Comparison of ENCODE assay signal across 9 cellular contexts in the genomic region with DNA sequence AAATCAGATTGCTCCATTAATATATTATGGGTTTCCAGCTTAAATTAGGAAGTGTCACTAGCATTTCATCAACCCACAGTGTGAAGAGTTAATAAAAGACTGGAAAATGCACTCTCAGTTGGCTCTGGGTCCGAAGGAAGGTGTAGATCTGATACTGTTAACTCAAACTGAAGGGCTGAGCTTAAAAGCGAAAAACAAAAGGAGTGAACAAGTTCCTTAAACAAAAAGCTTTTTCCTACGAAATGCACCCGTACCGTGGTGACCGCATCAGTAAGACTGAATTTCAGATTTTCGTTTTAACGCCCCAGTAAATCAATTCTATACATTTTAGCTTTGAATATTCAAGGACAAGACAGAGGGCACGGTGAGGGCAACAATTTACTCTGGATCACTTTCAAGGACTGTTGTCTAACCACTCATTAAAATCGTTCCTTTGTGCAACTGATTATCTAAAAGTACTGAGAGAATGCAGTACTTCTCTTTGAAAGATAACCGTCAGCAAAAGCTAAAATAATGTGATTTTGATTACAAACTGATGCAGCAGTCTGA. TPM values are rescaled to one million over a fixed set of nuclear protein-coding genes. Genes with fewer than 3 reads are reported as not detected.
DNase-seq lines count a peak whose midpoint lies in the region; ATAC-seq and TF ChIP-seq lines count a peak whose summit lies in the region.
"Had no signal": no experiment of that assay in that cellular context is flagged by ENCODE, and none has a peak within 500 bp of the region (broad histone marks: within the 10 kb centered on the region; RNA-seq: fewer than 3 reads in every experiment).

No MANE protein-coding gene starts in this region.

- intact Hi-C loops in Right ventricle myocardium superior (cut with DNase I), result no loop called here
- intact Hi-C loops in CD4-positive, alpha-beta memory T cell (cut with micrococcal nuclease), result loop anchor here (5.0 kb wide), 7 partner anchors 100 to 1785 kb away; partner anchors contain the start of genes ARSB, JMY, MTX3 and SCAMP1

- H3K27me3 Mint-ChIP-seq in activated naive CD8-positive, alpha-beta T cell treated with anti-CD3 and anti-CD28 coated beads, Interleukin-2, amount 50 U/mL, for 24 hours, result peaks cover 11% of the 10 kb centered on the region
- H3K27me3 Mint-ChIP-seq in CD4-positive, alpha-beta memory T cell, result peaks cover 21% of the 10 kb centered on the region in 2 donors

- CTCF ChIA-PET in CD4-positive, alpha-beta memory T cell (lab: Charles Lee; ENCODE audit: partially characterized antibody), result interaction anchor here (1.2 kb wide), 1 partner anchor 18 kb away, joined by 3 read pairs; no protein-coding TSS in a partner anchor

- H3K4me3 ChIP-seq in cardiac muscle cell (peak overlapping the region; percentile 69), urinary bladder (ENCODE audit: low read depth, low read length) (peak overlapping the region; percentile 74)
- no peak overlapping the region for H3K4me3 ChIP-seq in CD4-positive, alpha-beta memory T cell (ENCODE audit: low read length in 2 of 2)

- peaks cover 31% of the 10 kb centered on the region for H3K4me1 ChIP-seq in cardiac muscle cell (ENCODE audit: low read depth)
- no peaks in the 10 kb centered on the region for H3K4me1 ChIP-seq in urinary bladder (ENCODE audit: insufficient read depth)
- H3K4me1 ChIP-seq in CD4-positive, alpha-beta memory T cell (ENCODE audit: insufficient read depth, low read length), result peaks cover 18% of the 10 kb centered on the region

- no peak for TF ChIP-seq CTCF in cardiac muscle cell (IDR thresholded peaks at IDR 0.05; ENCODE audit: low read depth, low read length)

- no peak overlapping the region for H3K27ac Mint-ChIP-seq in activated naive CD8-positive, alpha-beta T cell treated with anti-CD3 and anti-CD28 coated beads, Interleukin-2, amount 50 U/mL, for 24 hours
- H3K27ac Mint-ChIP-seq in CD4-positive, alpha-beta memory T cell, result peak overlapping the region in 1 of 7 donors; percentile 80

- POLR2A ChIA-PET in CD4-positive, alpha-beta memory T cell (lab: Charles Lee; ENCODE audit: partially characterized antibody), result no interaction called here

- H3K27me3 ChIP-seq in cardiac muscle cell, result no peaks in the 10 kb centered on the region
- H3K27me3 ChIP-seq in CD4-positive, alpha-beta memory T cell (ENCODE audit: insufficient read depth, low read length), result peaks cover 9% of the 10 kb centered on the region

- peak in 1 of 2 donors; percentile 18 for DNase-seq in cardiac muscle cell (ENCODE audit: low read depth in 1 of 2, low spot score in 1 of 2)
- DNase-seq in Right ventricle myocardium superior, result no peak
- DNase-seq in activated naive CD8-positive, alpha-beta T cell treated with anti-CD3 and anti-CD28 coated beads, Interleukin-2, amount 50 U/mL, for 24 hours, result no peak
- peak; percentile 13 for DNase-seq in medulla oblongata (ENCODE audit: extremely low spot score)
- no peak for DNase-seq in CD4-positive, alpha-beta memory T cell
- no peak for DNase-seq in KG1 (lab: John Stamatoyannopoulos, UW)
- no peak for DNase-seq in DMS79 (lab: John Stamatoyannopoulos, UW)
- DNase-seq: spleen had no signal

- H3K4me3 Mint-ChIP-seq in activated naive CD8-positive, alpha-beta T cell treated with anti-CD3 and anti-CD28 coated beads, Interleukin-2, amount 50 U/mL, for 24 hours, result peak overlapping the region; percentile 84
- peak overlapping the region in 2 of 8 donors; percentile 10 to 12 for H3K4me3 Mint-ChIP-seq in CD4-positive, alpha-beta memory T cell

- peaks cover 53% of the 10 kb centered on the region for H3K4me1 Mint-ChIP-seq in activated naive CD8-positive, alpha-beta T cell treated with anti-CD3 and anti-CD28 coated beads, Interleukin-2, amount 50 U/mL, for 24 hours
- peaks cover 13 to 25% (median 16%) of the 10 kb centered on the region in 4 donors for H3K4me1 Mint-ChIP-seq in CD4-positive, alpha-beta memory T cell

- no peaks in the 10 kb centered on the region for H3K9me3 Mint-ChIP-seq in activated naive CD8-positive, alpha-beta T cell treated with anti-CD3 and anti-CD28 coated beads, Interleukin-2, amount 50 U/mL, for 24 hours
- no peaks in the 10 kb centered on the region for H3K9me3 Mint-ChIP-seq in CD4-positive, alpha-beta memory T cell

- 38% methylated on average over 11 of the region's 11 CpGs for WGBS in urinary bladder

- ATAC-seq in Right ventricle myocardium superior (ENCODE audit: poor library complexity), result no peak
- ATAC-seq in activated naive CD8-positive, alpha-beta T cell treated with anti-CD3 and anti-CD28 coated beads, Interleukin-2, amount 50 U/mL, for 24 hours, result no peak

- no peaks in the 10 kb centered on the region for H3K9me3 ChIP-seq in cardiac muscle cell (ENCODE audit: low read depth)
- no peaks in the 10 kb centered on the region for H3K9me3 ChIP-seq in CD4-positive, alpha-beta memory T cell (ENCODE audit: control insufficient read depth in 1 of 2, low read length in 2 of 2)
- H3K9me3 ChIP-seq: spleen had no signal

- H3K36me3 ChIP-seq in cardiac muscle cell, result no peaks in the 10 kb centered on the region
- no peaks in the 10 kb centered on the region for H3K36me3 ChIP-seq in urinary bladder (ENCODE audit: insufficient read depth)
- H3K36me3 ChIP-seq in CD4-positive, alpha-beta memory T cell (ENCODE audit: insufficient read depth, low read length), result no peaks in the 10 kb centered on the region
- H3K36me3 ChIP-seq: spleen had no signal

- no peaks in the 10 kb centered on the region for H3K36me3 Mint-ChIP-seq in activated naive CD8-positive, alpha-beta T cell treated with anti-CD3 and anti-CD28 coated beads, Interleukin-2, amount 50 U/mL, for 24 hours (ENCODE audit: low read depth)
- H3K36me3 Mint-ChIP-seq in CD4-positive, alpha-beta memory T cell, result peaks cover 0 to 2% of the 10 kb centered on the region in 2 donors

- peak overlapping the region; percentile 93 for H3K27ac ChIP-seq in cardiac muscle cell
- no peak overlapping the region for H3K27ac ChIP-seq in urinary bladder (ENCODE audit: low read depth)
- H3K27ac ChIP-seq in CD4-positive, alpha-beta memory T cell (ENCODE audit: low read depth, low read length), result no peak overlapping the region
- H3K27ac ChIP-seq: spleen had no signal

RNA-seq across cellular contexts. Expression of gene HOMER1, which starts 1.9 kb away (rescaled TPM):
- total RNA-seq in cardiac muscle cell (18.1 and 28.0 TPM in 2 replicates), Right ventricle myocardium superior (52.6 TPM), urinary bladder (20.5 TPM)
- polyA plus RNA-seq in cardiac muscle cell (26.3 and 28.5 TPM in 2 replicates), urinary bladder (2.0 TPM)
- total RNA-seq in CD4-positive, alpha-beta memory T cell, result 1 to 10 TPM; 1.5 to 1.7 TPM
- polyA plus RNA-seq in CD4-positive, alpha-beta memory T cell, result 1 to 10 TPM; 1.7 to 2.9 TPM

Comparison
In these comparisons a context has a peak if more than half of its experiments do, and no peak if none do; other contexts are left out.
1. H3K4me3 ChIP-seq: peak in cardiac muscle cell (single experiment) and urinary bladder (single experiment); none in CD4-positive, alpha-beta memory T cell (0 of 2).